Comparison of ENCODE assay signal across 8 cellular contexts in the genomic region with DNA sequence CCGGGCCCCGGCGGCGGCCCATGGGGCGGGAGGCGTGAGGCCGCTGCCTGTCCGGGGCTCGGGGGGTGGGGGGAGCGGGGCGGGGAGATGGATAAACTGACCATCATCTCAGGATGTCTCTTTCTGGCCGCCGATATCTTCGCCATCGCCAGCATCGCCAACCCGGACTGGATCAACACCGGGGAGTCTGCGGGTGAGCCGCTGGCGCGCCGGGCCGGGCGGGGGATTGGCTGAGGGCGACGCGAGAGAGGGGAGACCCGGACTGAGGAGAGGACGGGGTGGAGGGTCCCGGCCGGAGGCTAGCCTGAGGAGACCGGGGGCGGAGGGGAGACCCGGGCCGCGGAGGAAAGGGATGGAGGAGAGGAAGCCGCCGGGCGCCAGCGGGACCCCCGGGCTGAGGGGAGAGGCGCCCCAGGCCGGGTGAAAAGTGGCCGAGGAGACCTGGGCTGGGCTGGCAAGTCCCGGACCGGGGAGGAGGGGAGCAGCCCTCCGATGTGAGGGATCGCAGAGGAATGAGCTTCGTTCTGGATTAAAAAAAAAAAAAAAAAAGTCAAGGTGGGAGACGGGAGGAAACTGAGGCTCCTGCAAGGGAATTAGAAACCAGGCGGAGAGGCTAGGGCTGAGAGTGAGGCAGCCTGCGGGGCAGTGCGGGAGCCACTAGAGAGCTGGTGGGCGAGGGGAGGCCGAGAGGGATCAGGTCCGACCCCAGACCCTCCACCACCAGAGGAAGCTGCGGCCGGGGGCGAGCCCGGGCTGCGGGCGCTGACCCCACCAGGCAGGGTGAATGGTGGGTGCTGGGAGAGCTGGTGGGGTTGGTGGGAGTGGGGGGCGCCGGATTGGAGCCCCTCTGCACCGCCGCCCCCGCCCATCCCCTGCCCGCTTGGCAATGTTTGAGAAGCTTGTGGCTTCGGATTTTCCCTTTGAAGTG. TPM values are rescaled to one million over a fixed set of nuclear protein-coding genes. Genes with fewer than 3 reads are reported as not detected.
DNase-seq lines count a peak whose midpoint lies in the region; ATAC-seq, FAIRE-seq and TF ChIP-seq lines count a peak whose summit lies in the region.

No MANE protein-coding gene starts in this region.

- BruUV-seq in HepG2 (replicated peaks; lab: Mats Ljungman, UMichigan), result no TSS peak

- ATAC-seq in GM21723 (IDR thresholded peaks at IDR 0.05; ENCODE audit: unreplicated experiment) (peak; percentile 36), HepG2 (peak; percentile 13), HG03378 (IDR thresholded peaks at IDR 0.05; ENCODE audit: unreplicated experiment) (no peak)
- peak; percentile 63 for ATAC-seq in stimulated activated memory B cell treated with anti-CD40 and anti-IgM and Interleukin-4, amounts not matched to agents 10 μg/mL and 1 μg/mL and 100 μg/mL, for 72 hours

- H4K20me1 ChIP-seq in HepG2 (ENCODE audit: insufficient read depth, low read length), result 0 out of 2 replicates have a peak, but pooled peaks cover 6% of the 10 kb centered on the region

- CTCF ChIA-PET in HepG2 (lab: Yijun Ruan, JAX; ENCODE audit: low intra/inter-chr PET ratio, low total read pairs), result no interaction called here

- FAIRE-seq in HepG2 (lab: Jason Lieb, UNC), result no peak

- peak overlapping the region; percentile 82 for H3K9ac ChIP-seq in HepG2 (ENCODE audit: insufficient read depth, low read depth, low read length)

- peak overlapping the region; percentile 87 for H3K4me2 ChIP-seq in HepG2 (ENCODE audit: low read depth, low read length)

- 2% methylated on average over 64 of the region's 70 CpGs for WGBS in HepG2 (ENCODE audit: low lambda C conversion rate)

- POLR2A ChIA-PET in HepG2 (lab: Yijun Ruan, JAX), result interaction anchor here (0.9 to 3.7 kb wide), 17 partner anchors 8 to 183 kb away, joined by 3 to 40 read pairs (median 6); partner anchors contain the start of gene UQCRC2

- no peak for TF ChIP-seq POLR2A in HepG2 (IDR thresholded peaks at IDR 0.05; ENCODE audit: insufficient read depth in 1 of 2, low read depth in 2 of 2, low read length in 2 of 2)

- H3K36me3 Mint-ChIP-seq in CD14-positive monocyte, result peaks cover 0 to 2% of the 10 kb centered on the region in 2 donors
- no peaks in the 10 kb centered on the region for H3K36me3 Mint-ChIP-seq in chondrocyte (ENCODE audit: low read depth)
- peaks cover 6% of the 10 kb centered on the region for H3K36me3 Mint-ChIP-seq in stimulated activated memory B cell treated with anti-CD40 and anti-IgM and Interleukin-4, amounts not matched to agents 10 μg/mL and 1 μg/mL and 100 μg/mL, for 72 hours

- TF ChIP-seq CTCF in CD14-positive monocyte (IDR thresholded peaks at IDR 0.05) (no peak), chondrocyte (IDR thresholded peaks at IDR 0.05) (no peak), HepG2 (CRISPR knock-in tag; IDR thresholded peaks at IDR 0.05) (no peak)

- H3K9me3 ChIP-seq in SJCRH30 (replicated peaks), result no peaks in the 10 kb centered on the region
- no peaks in the 10 kb centered on the region for H3K9me3 ChIP-seq in HepG2 (ENCODE audit: low read length)

- H2AFZ ChIP-seq in HepG2 (ENCODE audit: low read length), result no peak overlapping the region

- H3K27me3 Mint-ChIP-seq in CD14-positive monocyte (ENCODE audit: low read depth in 3 of 3) (peaks cover 5 to 16% (median 7%) of the 10 kb centered on the region in 3 donors), chondrocyte (ENCODE audit: low read depth) (no peaks in the 10 kb centered on the region)
- no peaks in the 10 kb centered on the region for H3K27me3 Mint-ChIP-seq in stimulated activated memory B cell treated with anti-CD40 and anti-IgM and Interleukin-4, amounts not matched to agents 10 μg/mL and 1 μg/mL and 100 μg/mL, for 72 hours

- intact Hi-C loops in CD14-positive monocyte (cut with micrococcal nuclease), result no loop called here
- intact Hi-C loops in HepG2 (cut with micrococcal nuclease; ENCODE audit: unreplicated experiment), result no loop called here

- TF ChIP-seq EP300 in HepG2 (IDR thresholded peaks at IDR 0.05; ENCODE audit: low read depth in 2 of 2, low read length in 2 of 2) (no peak), HepG2 (CRISPR knock-in tag; IDR thresholded peaks at IDR 0.05; ENCODE audit: borderline replicate concordance) (no peak)

- no peak for TF ChIP-seq RAD21 in HepG2 (CRISPR knock-in tag; IDR thresholded peaks at IDR 0.05)

- H3K79me2 ChIP-seq in HepG2 (ENCODE audit: insufficient read depth, low read length), result peaks cover 49% of the 10 kb centered on the region

- no peak for DNase-seq in CD14-positive monocyte (ENCODE audit: low spot score)
- peak; percentile 9 to 18 for DNase-seq in SJCRH30
- DNase-seq in chondrocyte (ENCODE audit: low spot score), result no peak
- no peak for DNase-seq in HepG2 (ENCODE audit: low spot score)
- no peak for DNase-seq in globus pallidus (ENCODE audit: low spot score)

- peak overlapping the region; percentile 80 for H3K4me3 ChIP-seq in SJCRH30
- peak overlapping the region; percentile 94 to 98 (median 96) for H3K4me3 ChIP-seq in HepG2 (replicated peaks in 1 of 3; ENCODE audit: insufficient read depth in 1 of 3, low read depth in 2 of 3, low read length in 3 of 3)

- in situ Hi-C loops in HepG2 (cut with HindIII; ENCODE audit: extremely low pct_ligation_motif_present, low pct_unique_long_range_greater_than_20kb), result no loop called here

- H3K9me3 Mint-ChIP-seq in CD14-positive monocyte, result no peaks in the 10 kb centered on the region
- no peaks in the 10 kb centered on the region for H3K9me3 Mint-ChIP-seq in chondrocyte (ENCODE audit: low read depth)
- H3K9me3 Mint-ChIP-seq in stimulated activated memory B cell treated with anti-CD40 and anti-IgM and Interleukin-4, amounts not matched to agents 10 μg/mL and 1 μg/mL and 100 μg/mL, for 72 hours, result no peaks in the 10 kb centered on the region

- H3K27ac Mint-ChIP-seq in CD14-positive monocyte (peak overlapping the region in 6 of 7 donors; percentile 9 to 85 (median 66)), chondrocyte (ENCODE audit: unreplicated experiment) (peak overlapping the region; percentile 61)
- peak overlapping the region; percentile 85 for H3K27ac Mint-ChIP-seq in stimulated activated memory B cell treated with anti-CD40 and anti-IgM and Interleukin-4, amounts not matched to agents 10 μg/mL and 1 μg/mL and 100 μg/mL, for 72 hours

- H3K4me1 ChIP-seq in SJCRH30 (peaks cover 2% of the 10 kb centered on the region; the same call in 1 of the 2 replicates), HepG2 (ENCODE audit: insufficient read depth, low read length) (peaks cover 66% of the 10 kb centered on the region)

- H3K27ac ChIP-seq in SJCRH30, result no peak overlapping the region; the same call in 1 of the 2 replicates
- peak overlapping the region; percentile 35 for H3K27ac ChIP-seq in HepG2 (ENCODE audit: extremely low read length, insufficient read depth, low read length)

- H3K36me3 ChIP-seq in SJCRH30 (no peaks in the 10 kb centered on the region), HepG2 (replicated peaks in 1 of 2; ENCODE audit: control insufficient read depth in 1 of 2, insufficient read depth in 2 of 2, low read length in 2 of 2) (no peaks in the 10 kb centered on the region)

- H3K4me3 Mint-ChIP-seq in CD14-positive monocyte (peak overlapping the region; percentile 91 to 93), chondrocyte (ENCODE audit: unreplicated experiment) (peak overlapping the region; percentile 91)
- H3K4me3 Mint-ChIP-seq in stimulated activated memory B cell treated with anti-CD40 and anti-IgM and Interleukin-4, amounts not matched to agents 10 μg/mL and 1 μg/mL and 100 μg/mL, for 72 hours, result peak overlapping the region; percentile 93

- H3K4me1 Mint-ChIP-seq in CD14-positive monocyte, result peaks cover 32% of the 10 kb centered on the region
- peaks cover 28% of the 10 kb centered on the region for H3K4me1 Mint-ChIP-seq in chondrocyte (ENCODE audit: low read depth)
- peaks cover 59% of the 10 kb centered on the region for H3K4me1 Mint-ChIP-seq in stimulated activated memory B cell treated with anti-CD40 and anti-IgM and Interleukin-4, amounts not matched to agents 10 μg/mL and 1 μg/mL and 100 μg/mL, for 72 hours

- peaks cover 6% of the 10 kb centered on the region; the same call in 1 of the 2 replicates for H3K27me3 ChIP-seq in SJCRH30
- peaks cover 0 to 7% of the 10 kb centered on the region in 2 experiments; a peak in 1 of 5 replicates for H3K27me3 ChIP-seq in HepG2 (ENCODE audit: control insufficient read depth in 1 of 2, insufficient read depth in 2 of 2, low read length in 2 of 2)

RNA-seq across cellular contexts. Expression of gene MOSMO, which starts 0.6 kb away (rescaled TPM):
- polyA plus RNA-seq in CD14-positive monocyte, result 1 to 10 TPM in 1 of 2 donors, under 1 TPM in 1; 0.95 to 2.5 TPM
- total RNA-seq in SJCRH30 (2014; rRNA removed; shearing (Covaris generic)), result 12.1 and 12.5 TPM in 2 replicates
- total RNA-seq in chondrocyte, result 9.7 to 11.3 TPM (median 10.7 TPM) in 3 replicates
- 19.1 and 26.7 TPM in 2 replicates for total RNA-seq in HepG2 (2016; rRNA removed; fragmentation: Illumina TruSeq; extraction: Trizol)
- 34.5 and 48.8 TPM in 2 replicates for total RNA-seq in HepG2 (2016; cell fraction: cytosol; rRNA removed; fragmentation: Illumina TruSeq; extraction: Trizol; ENCODE audit: low read depth)
- total RNA-seq in HepG2 (2016; cell fraction: insoluble cytoplasmic fraction; rRNA removed; fragmentation: Illumina TruSeq; extraction: Trizol), result 16.9 and 27.7 TPM in 2 replicates
- total RNA-seq in HepG2 (2016; cell fraction: membrane; rRNA removed; fragmentation: Illumina TruSeq; extraction: Trizol), result 47.0 and 53.1 TPM in 2 replicates
- 39.8 and 41.4 TPM in 2 replicates for total RNA-seq in HepG2 (2016; cell fraction: nucleus; rRNA removed; fragmentation: Illumina TruSeq; extraction: Trizol)
- 29.2 and 32.6 TPM in 2 replicates for polyA plus RNA-seq in HepG2 (2011; rRNA removed)
- polyA plus RNA-seq in HepG2 (2011; cell fraction: cytosol; rRNA removed), result 15.1 and 17.4 TPM in 2 replicates
- 31.8 and 32.6 TPM in 2 replicates for polyA plus RNA-seq in HepG2 (2011; cell fraction: nucleus; rRNA removed)
- 24.9 and 29.4 TPM in 2 replicates for polyA plus RNA-seq in HepG2 (2012)
- 63.6 and 64.2 TPM in 2 replicates for polyA plus RNA-seq in HepG2 (2016; cell fraction: cytosol; fragmentation: Illumina TruSeq; extraction: Trizol; ENCODE audit: low read depth)
- polyA plus RNA-seq in HepG2 (2016; cell fraction: insoluble cytoplasmic fraction; fragmentation: Illumina TruSeq; extraction: Trizol; ENCODE audit: low read depth), result 17.4 and 20.9 TPM in 2 replicates
- polyA plus RNA-seq in HepG2 (2016; cell fraction: membrane; fragmentation: Illumina TruSeq; extraction: Trizol; ENCODE audit: low read depth), result 55.0 and 58.1 TPM in 2 replicates
- 50.7 and 52.4 TPM in 2 replicates for polyA plus RNA-seq in HepG2 (2016; cell fraction: nucleus; fragmentation: Illumina TruSeq; extraction: Trizol; ENCODE audit: insufficient read depth, low read depth)
- polyA minus RNA-seq in HepG2 (2011; rRNA and poly(A)+ RNA removed; ENCODE audit: low replicate concordance), result 13.8 and 35.0 TPM in 2 replicates
- 11.3 and 13.2 TPM in 2 replicates for polyA minus RNA-seq in HepG2 (2011; cell fraction: cytosol; rRNA and poly(A)+ RNA removed)
- polyA minus RNA-seq in HepG2 (2011; cell fraction: nucleus; rRNA and poly(A)+ RNA removed), result 49.3 and 57.4 TPM in 2 replicates

RNA-seq across cellular contexts. Expression of gene PDZD9, which starts 7.6 kb away (rescaled TPM):
- polyA plus RNA-seq in CD14-positive monocyte (under 1 TPM in 1 of 2 donors, not detected in 1; 0.31 TPM), HepG2 (2011; rRNA removed) (not detected in 2 replicates)
- not detected in 2 replicates for total RNA-seq in SJCRH30 (2014; rRNA removed; shearing (Covaris generic))
- total RNA-seq in chondrocyte (not detected in 3 replicates), HepG2 (2016; rRNA removed; fragmentation: Illumina TruSeq; extraction: Trizol) (not detected in 2 replicates)
- total RNA-seq in HepG2 (2016; cell fraction: cytosol; rRNA removed; fragmentation: Illumina TruSeq; extraction: Trizol; ENCODE audit: low read depth), result not detected in 2 replicates
- not detected in 2 replicates for total RNA-seq in HepG2 (2016; cell fraction: insoluble cytoplasmic fraction; rRNA removed; fragmentation: Illumina TruSeq; extraction: Trizol)
- total RNA-seq in HepG2 (2016; cell fraction: membrane; rRNA removed; fragmentation: Illumina TruSeq; extraction: Trizol), result not detected in 2 replicates
- total RNA-seq in HepG2 (2016; cell fraction: nucleus; rRNA removed; fragmentation: Illumina TruSeq; extraction: Trizol), result not detected in 2 replicates
- polyA plus RNA-seq in HepG2 (2011; cell fraction: cytosol; rRNA removed), result not detected in 2 replicates
- not detected in 2 replicates for polyA plus RNA-seq in HepG2 (2011; cell fraction: nucleus; rRNA removed)
- 0.25 TPM in 1 of 2 replicates, not detected in the other for polyA plus RNA-seq in HepG2 (2012)
- polyA plus RNA-seq in HepG2 (2016; cell fraction: cytosol; fragmentation: Illumina TruSeq; extraction: Trizol; ENCODE audit: low read depth), result not detected in 2 replicates
- not detected in 2 replicates for polyA plus RNA-seq in HepG2 (2016; cell fraction: insoluble cytoplasmic fraction; fragmentation: Illumina TruSeq; extraction: Trizol; ENCODE audit: low read depth)
- polyA plus RNA-seq in HepG2 (2016; cell fraction: membrane; fragmentation: Illumina TruSeq; extraction: Trizol; ENCODE audit: low read depth), result not detected in 2 replicates
- polyA plus RNA-seq in HepG2 (2016; cell fraction: nucleus; fragmentation: Illumina TruSeq; extraction: Trizol; ENCODE audit: insufficient read depth, low read depth), result not detected in 2 replicates
- polyA minus RNA-seq in HepG2 (2011; rRNA and poly(A)+ RNA removed; ENCODE audit: low replicate concordance), result not detected in 2 replicates
- polyA minus RNA-seq in HepG2 (2011; cell fraction: cytosol; rRNA and poly(A)+ RNA removed), result not detected in 2 replicates
- not detected in 2 replicates for polyA minus RNA-seq in HepG2 (2011; cell fraction: nucleus; rRNA and poly(A)+ RNA removed)

RNA-seq across cellular contexts. Expression of gene UQCRC2, which starts 55.3 kb away (rescaled TPM):
- 100 to 1,000 TPM; 189 to 195 TPM for polyA plus RNA-seq in CD14-positive monocyte
- total RNA-seq in SJCRH30 (2014; rRNA removed; shearing (Covaris generic)), result 166 and 169 TPM in 2 replicates
- total RNA-seq in chondrocyte, result 144 to 176 TPM (median 154 TPM) in 3 replicates
- total RNA-seq in HepG2 (2016; rRNA removed; fragmentation: Illumina TruSeq; extraction: Trizol), result 536 and 704 TPM in 2 replicates
- 269 and 276 TPM in 2 replicates for total RNA-seq in HepG2 (2016; cell fraction: cytosol; rRNA removed; fragmentation: Illumina TruSeq; extraction: Trizol; ENCODE audit: low read depth)
- 530 and 708 TPM in 2 replicates for total RNA-seq in HepG2 (2016; cell fraction: insoluble cytoplasmic fraction; rRNA removed; fragmentation: Illumina TruSeq; extraction: Trizol)
- 296 and 309 TPM in 2 replicates for total RNA-seq in HepG2 (2016; cell fraction: membrane; rRNA removed; fragmentation: Illumina TruSeq; extraction: Trizol)
- total RNA-seq in HepG2 (2016; cell fraction: nucleus; rRNA removed; fragmentation: Illumina TruSeq; extraction: Trizol), result 306 and 335 TPM in 2 replicates
- 346 and 442 TPM in 2 replicates for polyA plus RNA-seq in HepG2 (2011; rRNA removed)
- 376 and 449 TPM in 2 replicates for polyA plus RNA-seq in HepG2 (2011; cell fraction: cytosol; rRNA removed)
- 283 and 343 TPM in 2 replicates for polyA plus RNA-seq in HepG2 (2011; cell fraction: nucleus; rRNA removed)
- 554 and 647 TPM in 2 replicates for polyA plus RNA-seq in HepG2 (2012)
- polyA plus RNA-seq in HepG2 (2016; cell fraction: cytosol; fragmentation: Illumina TruSeq; extraction: Trizol; ENCODE audit: low read depth), result 133 and 142 TPM in 2 replicates
- 562 and 567 TPM in 2 replicates for polyA plus RNA-seq in HepG2 (2016; cell fraction: insoluble cytoplasmic fraction; fragmentation: Illumina TruSeq; extraction: Trizol; ENCODE audit: low read depth)
- polyA plus RNA-seq in HepG2 (2016; cell fraction: membrane; fragmentation: Illumina TruSeq; extraction: Trizol; ENCODE audit: low read depth), result 167 and 170 TPM in 2 replicates
- 363 and 436 TPM in 2 replicates for polyA plus RNA-seq in HepG2 (2016; cell fraction: nucleus; fragmentation: Illumina TruSeq; extraction: Trizol; ENCODE audit: insufficient read depth, low read depth)
- polyA minus RNA-seq in HepG2 (2011; rRNA and poly(A)+ RNA removed; ENCODE audit: low replicate concordance), result 333 and 632 TPM in 2 replicates
- polyA minus RNA-seq in HepG2 (2011; cell fraction: cytosol; rRNA and poly(A)+ RNA removed), result 321 TPM in 2 replicates
- polyA minus RNA-seq in HepG2 (2011; cell fraction: nucleus; rRNA and poly(A)+ RNA removed), result 523 and 535 TPM in 2 replicates

Comparison
In these comparisons a context has a peak if more than half of its experiments do, and no peak if none do; other contexts are left out.
1. DNase-seq: peak in SJCRH30 (2 of 2); none in CD14-positive monocyte (single experiment), chondrocyte (single experiment), HepG2 (single experiment) and globus pallidus (single experiment).
2. Peak in every context shown above with its lines, with median percentiles within 50 percentile points of each other: H3K27ac Mint-ChIP-seq and H3K4me3 Mint-ChIP-seq.